Comparison of ENCODE assay signal across 25 cellular contexts in genomic region chr16:85132456-85133289, GRCh38. TPM values are rescaled to one million over a fixed set of nuclear protein-coding genes. Genes with fewer than 3 reads are reported as not detected.
"Had no signal": no experiment of that assay in that cellular context is flagged by ENCODE, and none has a peak within 500 bp of the region (broad histone marks: within the 10 kb centered on the region; RNA-seq: fewer than 3 reads in every experiment).

No MANE protein-coding gene starts in this region.

- H3K36me3 Mint-ChIP-seq: activated naive CD8-positive, alpha-beta T cell treated with anti-CD3 and anti-CD28 coated beads for 36 hours had no signal

- H3K9me3 ChIP-seq: body of pancreas, esophagus muscularis mucosa, left ventricle myocardium inferior, psoas muscle, suprapubic skin, tibial artery, upper lobe of right lung had no signal

- H2AFZ ChIP-seq: parathyroid adenoma had no signal

- DNase-seq: activated CD4-positive, alpha-beta T cell treated with anti-CD3 and anti-CD28 coated beads for 4 hours; activated CD4-positive, alpha-beta T cell treated with anti-CD3 and anti-CD28 coated beads, Interleukin-2, amount 50 U/mL, for 4 hours; activated naive CD4-positive, alpha-beta T cell treated with anti-CD3 and anti-CD28 coated beads for 36 hours; activated naive CD8-positive, alpha-beta T cell treated with anti-CD3 and anti-CD28 coated beads for 36 hours; activated T-cell treated with anti-CD3 and anti-CD28 coated beads for 4 hours; activated T-cell treated with anti-CD3 and anti-CD28 coated beads, Interleukin-2, amount 50 U/mL, for 72 hours; adrenal gland; aorta; body of pancreas; dermis blood vessel endothelial cell; effector CD4-positive, alpha-beta T cell; foreskin melanocyte; left ventricle myocardium inferior; nephron progenitor cell; nucleus accumbens; psoas muscle; stimulated activated naive CD4-positive, alpha-beta T cell; T-helper 2 cell; tibial artery; upper lobe of right lung had no signal

- H3K79me2 ChIP-seq: parathyroid adenoma had no signal

- H3K9ac ChIP-seq: parathyroid adenoma had no signal

- H3K36me3 ChIP-seq: adrenal gland, esophagus muscularis mucosa, left ventricle myocardium inferior, suprapubic skin, tibial artery, upper lobe of right lung had no signal

- H3K27ac Mint-ChIP-seq: activated naive CD4-positive, alpha-beta T cell treated with anti-CD3 and anti-CD28 coated beads for 36 hours; activated naive CD8-positive, alpha-beta T cell treated with anti-CD3 and anti-CD28 coated beads for 36 hours; activated T-cell treated with anti-CD3 and anti-CD28 coated beads, Interleukin-2, amount 50 U/mL, for 72 hours; nephron progenitor cell had no signal

- H3K27ac ChIP-seq: adrenal gland, body of pancreas, left ventricle myocardium inferior, parathyroid adenoma, psoas muscle, suprapubic skin, tibial artery, upper lobe of right lung had no signal

- H3K9me3 Mint-ChIP-seq: activated naive CD4-positive, alpha-beta T cell treated with anti-CD3 and anti-CD28 coated beads for 36 hours; activated naive CD8-positive, alpha-beta T cell treated with anti-CD3 and anti-CD28 coated beads for 36 hours; activated T-cell treated with anti-CD3 and anti-CD28 coated beads, Interleukin-2, amount 50 U/mL, for 72 hours; nephron progenitor cell had no signal

- H3K27me3 ChIP-seq: adrenal gland, body of pancreas, esophagus muscularis mucosa, suprapubic skin, tibial artery, upper lobe of right lung had no signal

- H3K4me3 Mint-ChIP-seq: activated naive CD4-positive, alpha-beta T cell treated with anti-CD3 and anti-CD28 coated beads for 36 hours; activated naive CD8-positive, alpha-beta T cell treated with anti-CD3 and anti-CD28 coated beads for 36 hours; activated T-cell treated with anti-CD3 and anti-CD28 coated beads, Interleukin-2, amount 50 U/mL, for 72 hours; nephron progenitor cell had no signal

- H3K4me3 ChIP-seq: adrenal gland, body of pancreas, esophagus muscularis mucosa, left ventricle myocardium inferior, lung, psoas muscle, suprapubic skin, tibial artery, upper lobe of right lung had no signal

RNA-seq across cellular contexts. Expression of gene CIBAR2, which starts 20.4 kb away (rescaled TPM):
- total RNA-seq: activated naive CD4-positive, alpha-beta T cell treated with anti-CD3 and anti-CD28 coated beads for 36 hours; activated naive CD8-positive, alpha-beta T cell treated with anti-CD3 and anti-CD28 coated beads for 36 hours; activated T-cell treated with anti-CD3 and anti-CD28 coated beads, Interleukin-2, amount 50 U/mL, for 72 hours; body of pancreas; dermis blood vessel endothelial cell; esophagus muscularis mucosa; left ventricle myocardium inferior; mucosa of gallbladder; suprapubic skin; upper lobe of right lung had no signal
- polyA plus RNA-seq: aorta, psoas muscle had no signal
